Comparison of ENCODE assay signal across 19 cellular contexts in genomic region chr7:134835463-134835823, GRCh38. TPM values are rescaled to one million over a fixed set of nuclear protein-coding genes. Genes with fewer than 3 reads are reported as not detected.
DNase-seq lines count a peak whose midpoint lies in the region; ATAC-seq and TF ChIP-seq lines count a peak whose summit lies in the region.
"Had no signal": no experiment of that assay in that cellular context is flagged by ENCODE, and none has a peak within 500 bp of the region (broad histone marks: within the 10 kb centered on the region; RNA-seq: fewer than 3 reads in every experiment).

No MANE protein-coding gene starts in this region.

- H3K18ac ChIP-seq in mesenchymal stem cell (ENCODE audit: low read depth in 1 of 2, low read length in 2 of 2) = no peak overlapping the region

- no peak overlapping the region for H2BK15ac ChIP-seq in mesenchymal stem cell (ENCODE audit: low read depth, poor library complexity, severe bottlenecking)

- no peak overlapping the region for H2AK5ac ChIP-seq in mesenchymal stem cell (ENCODE audit: low read length, severe bottlenecking)

- no peak overlapping the region for H3K4me2 ChIP-seq in mesenchymal stem cell (ENCODE audit: low read length, poor library complexity, severe bottlenecking)

- no peak overlapping the region for H2BK5ac ChIP-seq in mesenchymal stem cell (ENCODE audit: low read depth, low read length, poor library complexity, severe bottlenecking)

- H3K4me3 ChIP-seq in SJSA1 (no peak overlapping the region), coronary artery (peak overlapping the region; percentile 6), muscle layer of duodenum (ENCODE audit: low read depth in 1 of 2, low read length in 2 of 2) (no peak overlapping the region), tibial artery (no peak overlapping the region), mesenchymal stem cell (ENCODE audit: insufficient read depth in 1 of 2, low read depth in 1 of 2, low read length in 2 of 2) (no peak overlapping the region)

- H3K79me1 ChIP-seq in mesenchymal stem cell (replicated peaks; ENCODE audit: low read length, poor library complexity, severe bottlenecking) = peaks cover 8% of the 10 kb centered on the region

- H3K9me3 ChIP-seq in SJSA1 (replicated peaks) (no peaks in the 10 kb centered on the region), muscle layer of duodenum (ENCODE audit: control insufficient read depth in 1 of 2, low read length in 2 of 2) (no peaks in the 10 kb centered on the region), tibial artery (no peaks in the 10 kb centered on the region), mesenchymal stem cell (ENCODE audit: control insufficient read depth, low read length) (no peaks in the 10 kb centered on the region)
- H3K9me3 ChIP-seq: BE2C had no signal

- no peak overlapping the region for H3K4ac ChIP-seq in mesenchymal stem cell (ENCODE audit: low read depth in 1 of 2, low read length in 2 of 2)

- H3K4me1 ChIP-seq in SJSA1 (replicated peaks) (peaks cover 15% of the 10 kb centered on the region), muscle layer of duodenum (ENCODE audit: control insufficient read depth in 1 of 2, insufficient read depth in 2 of 2, low read length in 2 of 2) (peaks cover 9 to 39% of the 10 kb centered on the region in 2 donors), tibial artery (peaks cover 0 to 98% (median 39%) of the 10 kb centered on the region in 4 donors), mesenchymal stem cell (ENCODE audit: control insufficient read depth, insufficient read depth, low read depth, low read length) (peaks cover 2% of the 10 kb centered on the region)

- no peaks in the 10 kb centered on the region for H3K27me3 ChIP-seq in SJSA1 (replicated peaks)
- no peaks in the 10 kb centered on the region for H3K27me3 ChIP-seq in muscle layer of duodenum (ENCODE audit: low read depth, low read length)
- H3K27me3 ChIP-seq in tibial artery = no peaks in the 10 kb centered on the region
- no peaks in the 10 kb centered on the region for H3K27me3 ChIP-seq in mesenchymal stem cell (ENCODE audit: control insufficient read depth in 1 of 2, insufficient read depth in 1 of 2, low read length in 2 of 2)
- H3K27me3 ChIP-seq: BE2C had no signal

- WGBS in mesenchymal stem cell = 82% methylated on average over 4 of the region's 4 CpGs

- DNase-seq in SJSA1 (ENCODE audit: low read depth in 1 of 2, low spot score in 2 of 2) (no peak), coronary artery (ENCODE audit: low spot score) (no peak), tibial artery (no peak), mesenchymal stem cell (no peak), RKO (ENCODE audit: low spot score) (no peak)
- DNase-seq: activated B cell treated with CpG ODN at 0.5 μM for 24 hours; activated CD8-positive, alpha-beta T cell treated with anti-CD3 and anti-CD28 coated beads, Interleukin-2, amount 10 ng/mL, durations not matched to agents 7 days and 5 days; activated T-cell treated with anti-CD3 and anti-CD28 coated beads, Interleukin-2, amount 50 U/mL, for 72 hours; BE2C; effector memory CD4-positive, alpha-beta T cell; foreskin fibroblast; Kasumi-1; NCI-H1105; NCI-H526; nucleus accumbens; SIG-M5 had no signal

- no peak overlapping the region for H2BK12ac ChIP-seq in mesenchymal stem cell (ENCODE audit: low read length in 2 of 2)

- no peak for ATAC-seq in HG02759 (IDR thresholded peaks at IDR 0.05; ENCODE audit: unreplicated experiment)
- ATAC-seq: activated CD8-positive, alpha-beta T cell treated with anti-CD3 and anti-CD28 coated beads, Interleukin-2, amount 10 ng/mL, durations not matched to agents 7 days and 5 days; activated naive CD4-positive, alpha-beta T cell treated with anti-CD3 and anti-CD28 coated beads, Interleukin-2, amount 50 U/mL, for 72 hours; activated T-cell treated with anti-CD3 and anti-CD28 coated beads, Interleukin-2, amount 50 U/mL, for 72 hours had no signal

- no peak overlapping the region for H2AFZ ChIP-seq in mesenchymal stem cell (ENCODE audit: low read depth, low read length)

- H3K9ac ChIP-seq in mesenchymal stem cell (ENCODE audit: low read length) = no peak overlapping the region

- H3K14ac ChIP-seq in mesenchymal stem cell (ENCODE audit: low read length in 2 of 2) = no peak overlapping the region

- no peak overlapping the region for H4K91ac ChIP-seq in mesenchymal stem cell (ENCODE audit: low read length)

- H3K23ac ChIP-seq in mesenchymal stem cell (ENCODE audit: low read length in 2 of 2) = no peak overlapping the region

- H2BK120ac ChIP-seq in mesenchymal stem cell (ENCODE audit: low read depth, low read length) = no peak overlapping the region

- no peak for TF ChIP-seq CTCF in coronary artery (IDR thresholded peaks at IDR 0.05)
- TF ChIP-seq CTCF in tibial artery (IDR thresholded peaks at IDR 0.05) = no peak

- intact Hi-C loops in tibial artery (cut with DNase I; ENCODE audit: low total_unique reads) = loop anchor here (5.0 to 10.0 kb wide), 2 partner anchors 53 to 141 kb away; no protein-coding TSS in a partner anchor

- no peak overlapping the region for H4K8ac ChIP-seq in mesenchymal stem cell (ENCODE audit: low read length)

- H3K27ac ChIP-seq in SJSA1 (0 out of 2 replicates have a peak overlapping the region, but pooled peaks have one; percentile 11), coronary artery (peak overlapping the region; percentile 85 to 88), muscle layer of duodenum (ENCODE audit: low read length) (peak overlapping the region; percentile 59), tibial artery (peak overlapping the region; percentile 83 to 89), mesenchymal stem cell (ENCODE audit: low read length, poor library complexity, severe bottlenecking) (no peak overlapping the region)

- H3K36me3 ChIP-seq in SJSA1 = peaks cover 76% of the 10 kb centered on the region
- H3K36me3 ChIP-seq in muscle layer of duodenum (ENCODE audit: control insufficient read depth in 1 of 2, insufficient read depth in 2 of 2, low read length in 2 of 2) = no peaks in the 10 kb centered on the region
- no peaks in the 10 kb centered on the region for H3K36me3 ChIP-seq in tibial artery
- peaks cover 4 to 6% of the 10 kb centered on the region in 2 experiments for H3K36me3 ChIP-seq in mesenchymal stem cell (ENCODE audit: control insufficient read depth in 1 of 2, insufficient read depth in 2 of 2, low read depth in 1 of 2, low read length in 2 of 2)
- H3K36me3 ChIP-seq: BE2C had no signal

RNA-seq across cellular contexts. Expression of gene CALD1, which starts 56.0 kb away (rescaled TPM):
- total RNA-seq in SJSA1 (2014; rRNA removed; shearing (Covaris generic)) = 411 and 544 TPM in 2 replicates
- 820 TPM for polyA plus RNA-seq in mesenchymal stem cell (2013, experiment 1 of 2)
- polyA plus RNA-seq in mesenchymal stem cell (2013, experiment 2 of 2) = 785 TPM
